In the genomic region with DNA sequence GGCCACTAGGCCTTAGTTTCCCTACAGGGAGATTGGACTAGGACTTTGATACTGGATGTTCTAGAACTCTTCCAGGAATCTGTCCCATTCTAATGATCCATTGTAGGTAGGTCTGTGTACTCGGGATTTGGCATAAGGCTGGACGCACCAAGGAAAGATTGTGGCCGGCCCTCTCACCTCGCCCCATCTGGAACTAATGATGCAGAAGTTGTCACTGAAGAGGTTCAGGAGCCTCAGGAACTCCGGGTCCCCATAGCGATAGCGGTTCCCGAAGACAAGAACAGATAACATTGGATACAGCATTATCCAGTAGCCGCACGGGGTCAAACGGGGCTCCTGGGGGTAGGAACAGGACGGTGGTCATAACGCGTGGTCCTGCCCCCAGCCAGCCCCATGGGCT, we compare ENCODE assay signal across 10 cellular contexts. TPM values are rescaled to one million over a fixed set of nuclear protein-coding genes. Genes with fewer than 3 reads are reported as not detected.
DNase-seq lines count a peak whose midpoint lies in the region; TF ChIP-seq lines count a peak whose summit lies in the region.
"Had no signal": no experiment of that assay in that cellular context is flagged by ENCODE, and none has a peak within 500 bp of the region (broad histone marks: within the 10 kb centered on the region; RNA-seq: fewer than 3 reads in every experiment).

No MANE protein-coding gene starts in this region.

- H3K36me3 ChIP-seq in CD4-positive, alpha-beta memory T cell (ENCODE audit: insufficient read depth, low read length): peaks cover 24% of the 10 kb centered on the region
- H3K36me3 ChIP-seq in Peyer's patch (peaks cover 0 to 22% (median 0%) of the 10 kb centered on the region in 3 donors), neutrophil (peaks cover 49% of the 10 kb centered on the region), Karpas-422 (ENCODE audit: insufficient read depth, low read length) (peaks cover 4% of the 10 kb centered on the region; the same call in 1 of the 2 replicates)

- no peak for DNase-seq in CD4-positive, alpha-beta memory T cell
- DNase-seq in Peyer's patch: no peak
- no peak for DNase-seq in epithelial cell of proximal tubule (ENCODE audit: low read depth)
- DNase-seq in Karpas-422: no peak
- no peak for DNase-seq in NCI-H446 (lab: John Stamatoyannopoulos, UW)
- DNase-seq in GM10248 (ENCODE audit: extremely low spot score): no peak
- no peak for DNase-seq in activated CD4-positive, alpha-beta T cell treated with anti-CD3 and anti-CD28 coated beads for 4 hours
- DNase-seq: NK-92 treated with Interleukin-12 subunit alpha and Interleukin-12 subunit beta, amount 100 ng/mL, for 24 hours had no signal

- peaks cover 25% of the 10 kb centered on the region; the same call in 1 of the 2 replicates for H4K20me1 ChIP-seq in Karpas-422 (ENCODE audit: insufficient read depth, low read depth, low read length)

- intact Hi-C loops in CD4-positive, alpha-beta memory T cell (cut with micrococcal nuclease): no loop called here

- H3K4me1 ChIP-seq in CD4-positive, alpha-beta memory T cell (ENCODE audit: insufficient read depth, low read length): peaks cover 69% of the 10 kb centered on the region
- H3K4me1 ChIP-seq in Peyer's patch (peaks cover 3 to 60% (median 22%) of the 10 kb centered on the region in 4 donors), neutrophil (ENCODE audit: control insufficient read depth in 1 of 2, insufficient read depth in 1 of 2, low read depth in 1 of 2, low read length in 1 of 2) (peaks cover 46 to 48% of the 10 kb centered on the region in 2 experiments), Karpas-422 (ENCODE audit: low read length) (peaks cover 21% of the 10 kb centered on the region)

- no peak overlapping the region for H3K27ac ChIP-seq in CD4-positive, alpha-beta memory T cell (ENCODE audit: low read depth, low read length)
- H3K27ac ChIP-seq in Peyer's patch (peak overlapping the region; percentile 34 to 80 (median 74)), neutrophil (peak overlapping the region; percentile 79), Karpas-422 (ENCODE audit: low read length) (no peak overlapping the region)

- H3K9ac ChIP-seq in Karpas-422 (ENCODE audit: low read length): no peak overlapping the region

- no peak for TF ChIP-seq CTCF in Peyer's patch (IDR thresholded peaks at IDR 0.05)
- no peak for TF ChIP-seq CTCF in epithelial cell of proximal tubule (conservative IDR thresholded peaks at IDR 0.05; ENCODE audit: low read depth, low read length)
- TF ChIP-seq CTCF in neutrophil (IDR thresholded peaks at IDR 0.05): no peak
- TF ChIP-seq CTCF in GM10248 (IDR thresholded peaks at IDR 0.05; ENCODE audit: control extremely low read depth, extremely low read depth, low read depth, missing control alignments): no peak

- H2AFZ ChIP-seq in Karpas-422 (ENCODE audit: low read length): no peak overlapping the region

- H3K9me3 ChIP-seq in CD4-positive, alpha-beta memory T cell (ENCODE audit: control insufficient read depth in 1 of 2, low read length in 2 of 2): no peaks in the 10 kb centered on the region
- no peaks in the 10 kb centered on the region for H3K9me3 ChIP-seq in Peyer's patch
- no peaks in the 10 kb centered on the region for H3K9me3 ChIP-seq in neutrophil
- no peaks in the 10 kb centered on the region for H3K9me3 ChIP-seq in Karpas-422 (ENCODE audit: low read length)

- POLR2A ChIA-PET in CD4-positive, alpha-beta memory T cell (lab: Charles Lee; ENCODE audit: partially characterized antibody): interaction anchor here (4.2 to 15.6 kb wide), 2 partner anchors 11 to 33 kb away, joined by 35 to 369 read pairs; a partner anchor contains a TSS
- POLR2A ChIA-PET in GM10248 (lab: Yijun Ruan, JAX): no interaction called here

- H3K27me3 Mint-ChIP-seq in CD4-positive, alpha-beta memory T cell: no peaks in the 10 kb centered on the region

- no peak overlapping the region for H3K4me2 ChIP-seq in Karpas-422 (ENCODE audit: low read depth, low read length, poor library complexity, severe bottlenecking)

- no peaks in the 10 kb centered on the region for H3K9me2 ChIP-seq in Karpas-422 (replicated peaks; ENCODE audit: insufficient read depth, low read length)

- no peaks in the 10 kb centered on the region for H3K27me3 ChIP-seq in CD4-positive, alpha-beta memory T cell (ENCODE audit: insufficient read depth, low read length)
- H3K27me3 ChIP-seq in Peyer's patch (no peaks in the 10 kb centered on the region), neutrophil (peaks cover 30% of the 10 kb centered on the region), Karpas-422 (ENCODE audit: low read length) (no peaks in the 10 kb centered on the region)

- H3K4me3 ChIP-seq in CD4-positive, alpha-beta memory T cell (ENCODE audit: low read length in 2 of 2): no peak overlapping the region
- H3K4me3 ChIP-seq in Peyer's patch: peak overlapping the region in 3 of 4 donors; percentile 32 to 62 (median 53)
- H3K4me3 ChIP-seq in epithelial cell of proximal tubule (ENCODE audit: low read depth, low read length): peak overlapping the region; percentile 47
- H3K4me3 ChIP-seq in neutrophil (ENCODE audit: low read depth in 1 of 2, low read length in 1 of 2): peak overlapping the region; percentile 69 to 74
- no peak overlapping the region for H3K4me3 ChIP-seq in Karpas-422 (ENCODE audit: low read length)

- peaks cover 0 to 1% (median 0%) of the 10 kb centered on the region in 8 donors for H3K9me3 Mint-ChIP-seq in CD4-positive, alpha-beta memory T cell

- H3K4me1 Mint-ChIP-seq in CD4-positive, alpha-beta memory T cell: peaks cover 40 to 80% (median 54%) of the 10 kb centered on the region in 4 donors

- H3K4me3 Mint-ChIP-seq in CD4-positive, alpha-beta memory T cell: peak overlapping the region in 7 of 8 donors; percentile 52 to 97 (median 89)

- H3K79me2 ChIP-seq in Karpas-422 (ENCODE audit: low read length): peaks cover 12% of the 10 kb centered on the region

- no peak for TF ChIP-seq POLR2A in Peyer's patch (IDR thresholded peaks at IDR 0.05)

- peak overlapping the region in 5 of 7 donors; percentile 32 to 86 (median 82) for H3K27ac Mint-ChIP-seq in CD4-positive, alpha-beta memory T cell

- CTCF ChIA-PET in CD4-positive, alpha-beta memory T cell (lab: Charles Lee; ENCODE audit: partially characterized antibody): interaction anchor here (3.9 kb wide), 1 partner anchor 9 kb away, joined by 27 read pairs; no protein-coding TSS in a partner anchor
- CTCF ChIA-PET in GM10248 (lab: Yijun Ruan, JAX): interaction anchor here (0.8 kb wide), 1 partner anchor 9 kb away, joined by 3 read pairs; no protein-coding TSS in a partner anchor

- peaks cover 14 to 35% of the 10 kb centered on the region in 2 donors for H3K36me3 Mint-ChIP-seq in CD4-positive, alpha-beta memory T cell

RNA-seq across cellular contexts. Expression of a gene that starts 11.2 kb away (rescaled TPM):
- 100 to 1,000 TPM; 203 to 219 TPM for total RNA-seq in CD4-positive, alpha-beta memory T cell
- 100 to 1,000 TPM; 141 to 207 TPM for polyA plus RNA-seq in CD4-positive, alpha-beta memory T cell
- 10 to 100 TPM; 75.8 to 96.6 (median 88.1) TPM for total RNA-seq in Peyer's patch
- total RNA-seq in epithelial cell of proximal tubule: 78.9 and 90.3 TPM in 2 replicates
- total RNA-seq in Karpas-422 (2014; rRNA removed; shearing (Covaris generic); ENCODE audit: low replicate concordance): 49.4 and 111 TPM in 2 replicates

RNA-seq across cellular contexts. Expression of a gene that starts 32.1 kb away (rescaled TPM):
- total RNA-seq in CD4-positive, alpha-beta memory T cell: 10 to 100 TPM; 53.5 to 55.0 TPM
- 10 to 100 TPM; 67.3 to 69.8 TPM for polyA plus RNA-seq in CD4-positive, alpha-beta memory T cell
- total RNA-seq in Peyer's patch (10 to 100 TPM; 14.9 to 71.2 (median 51.3) TPM), epithelial cell of proximal tubule (20.6 and 23.6 TPM in 2 replicates)
- 12.5 and 32.9 TPM in 2 replicates for total RNA-seq in Karpas-422 (2014; rRNA removed; shearing (Covaris generic); ENCODE audit: low replicate concordance)

RNA-seq across cellular contexts. Expression of a gene that starts 34.8 kb away (rescaled TPM):
- 10 to 100 TPM; 11.2 to 11.4 TPM for total RNA-seq in CD4-positive, alpha-beta memory T cell
- not detected for polyA plus RNA-seq in CD4-positive, alpha-beta memory T cell
- total RNA-seq in Peyer's patch (1 to 10 TPM in 1 of 4 donors, not detected in 3; 4.0 TPM), epithelial cell of proximal tubule (0.80 TPM in 1 of 2 replicates, not detected in the other)
- 0.40 TPM in 1 of 2 replicates, not detected in the other for total RNA-seq in Karpas-422 (2014; rRNA removed; shearing (Covaris generic); ENCODE audit: low replicate concordance)

RNA-seq across cellular contexts. Expression of a gene that starts 40.1 kb away (rescaled TPM):
- total RNA-seq in CD4-positive, alpha-beta memory T cell: under 1 TPM in 1 of 2 experiments, not detected in 1; 0.23 TPM
- not detected for polyA plus RNA-seq in CD4-positive, alpha-beta memory T cell
- not detected for total RNA-seq in Peyer's patch
- not detected in 2 replicates for total RNA-seq in epithelial cell of proximal tubule
- total RNA-seq in Karpas-422 (2014; rRNA removed; shearing (Covaris generic); ENCODE audit: low replicate concordance): not detected in 2 replicates
- total RNA-seq: HT-29 had no signal

RNA-seq across cellular contexts. Expression of a gene that starts 59.2 kb away (rescaled TPM):
- total RNA-seq in CD4-positive, alpha-beta memory T cell: 10 to 100 TPM; 93.3 to 95.7 TPM
- 10 to 100 TPM; 48.8 to 63.9 TPM for polyA plus RNA-seq in CD4-positive, alpha-beta memory T cell
- 100 to 1,000 TPM in 1 of 4 donors, 10 to 100 TPM in 3; 44.5 to 104 (median 72.1) TPM for total RNA-seq in Peyer's patch
- total RNA-seq in epithelial cell of proximal tubule: 169 and 202 TPM in 2 replicates
- 136 and 173 TPM in 2 replicates for total RNA-seq in Karpas-422 (2014; rRNA removed; shearing (Covaris generic); ENCODE audit: low replicate concordance)

Comparison
In these comparisons a context has a peak if more than half of its experiments do, and no peak if none do; other contexts are left out.
1. H3K27ac ChIP-seq: peak in Peyer's patch (4 of 4) and neutrophil (single experiment); none in CD4-positive, alpha-beta memory T cell (single experiment) and Karpas-422 (single experiment).
2. H3K4me3 ChIP-seq: peak in Peyer's patch (3 of 4), epithelial cell of proximal tubule (single experiment) and neutrophil (2 of 2); none in CD4-positive, alpha-beta memory T cell (0 of 2) and Karpas-422 (single experiment).